ENCODE assay signal across 1 cellular context in the genomic region with DNA sequence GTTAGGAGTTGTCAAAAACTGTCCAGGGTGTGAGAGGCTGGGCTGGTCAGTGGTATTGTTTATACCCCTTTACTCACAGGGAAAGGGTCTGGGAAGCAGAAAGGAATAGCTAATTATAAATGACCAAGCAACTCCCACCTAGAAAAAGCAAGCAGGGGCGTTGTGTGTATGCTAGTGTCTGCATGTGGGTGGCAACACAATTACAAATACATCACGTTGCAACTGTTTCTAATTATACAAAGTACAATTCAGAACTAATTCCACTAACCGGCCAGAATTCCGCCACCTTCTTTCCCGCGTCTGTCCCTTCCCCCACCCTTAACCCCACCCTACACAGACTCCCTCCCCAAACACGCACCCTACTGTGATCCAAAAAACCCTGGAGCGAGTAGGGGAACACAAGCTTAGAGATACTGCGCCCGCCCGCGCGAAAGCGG.
TF ChIP-seq lines count a peak whose summit lies in the region.

No MANE protein-coding gene starts in this region.

TF ChIP-seq in GM23338, 12 proteins besides CTCF, POLR2A, EP300 and RAD21 (continued from another document):
- TF ChIP-seq, protein P1, sequence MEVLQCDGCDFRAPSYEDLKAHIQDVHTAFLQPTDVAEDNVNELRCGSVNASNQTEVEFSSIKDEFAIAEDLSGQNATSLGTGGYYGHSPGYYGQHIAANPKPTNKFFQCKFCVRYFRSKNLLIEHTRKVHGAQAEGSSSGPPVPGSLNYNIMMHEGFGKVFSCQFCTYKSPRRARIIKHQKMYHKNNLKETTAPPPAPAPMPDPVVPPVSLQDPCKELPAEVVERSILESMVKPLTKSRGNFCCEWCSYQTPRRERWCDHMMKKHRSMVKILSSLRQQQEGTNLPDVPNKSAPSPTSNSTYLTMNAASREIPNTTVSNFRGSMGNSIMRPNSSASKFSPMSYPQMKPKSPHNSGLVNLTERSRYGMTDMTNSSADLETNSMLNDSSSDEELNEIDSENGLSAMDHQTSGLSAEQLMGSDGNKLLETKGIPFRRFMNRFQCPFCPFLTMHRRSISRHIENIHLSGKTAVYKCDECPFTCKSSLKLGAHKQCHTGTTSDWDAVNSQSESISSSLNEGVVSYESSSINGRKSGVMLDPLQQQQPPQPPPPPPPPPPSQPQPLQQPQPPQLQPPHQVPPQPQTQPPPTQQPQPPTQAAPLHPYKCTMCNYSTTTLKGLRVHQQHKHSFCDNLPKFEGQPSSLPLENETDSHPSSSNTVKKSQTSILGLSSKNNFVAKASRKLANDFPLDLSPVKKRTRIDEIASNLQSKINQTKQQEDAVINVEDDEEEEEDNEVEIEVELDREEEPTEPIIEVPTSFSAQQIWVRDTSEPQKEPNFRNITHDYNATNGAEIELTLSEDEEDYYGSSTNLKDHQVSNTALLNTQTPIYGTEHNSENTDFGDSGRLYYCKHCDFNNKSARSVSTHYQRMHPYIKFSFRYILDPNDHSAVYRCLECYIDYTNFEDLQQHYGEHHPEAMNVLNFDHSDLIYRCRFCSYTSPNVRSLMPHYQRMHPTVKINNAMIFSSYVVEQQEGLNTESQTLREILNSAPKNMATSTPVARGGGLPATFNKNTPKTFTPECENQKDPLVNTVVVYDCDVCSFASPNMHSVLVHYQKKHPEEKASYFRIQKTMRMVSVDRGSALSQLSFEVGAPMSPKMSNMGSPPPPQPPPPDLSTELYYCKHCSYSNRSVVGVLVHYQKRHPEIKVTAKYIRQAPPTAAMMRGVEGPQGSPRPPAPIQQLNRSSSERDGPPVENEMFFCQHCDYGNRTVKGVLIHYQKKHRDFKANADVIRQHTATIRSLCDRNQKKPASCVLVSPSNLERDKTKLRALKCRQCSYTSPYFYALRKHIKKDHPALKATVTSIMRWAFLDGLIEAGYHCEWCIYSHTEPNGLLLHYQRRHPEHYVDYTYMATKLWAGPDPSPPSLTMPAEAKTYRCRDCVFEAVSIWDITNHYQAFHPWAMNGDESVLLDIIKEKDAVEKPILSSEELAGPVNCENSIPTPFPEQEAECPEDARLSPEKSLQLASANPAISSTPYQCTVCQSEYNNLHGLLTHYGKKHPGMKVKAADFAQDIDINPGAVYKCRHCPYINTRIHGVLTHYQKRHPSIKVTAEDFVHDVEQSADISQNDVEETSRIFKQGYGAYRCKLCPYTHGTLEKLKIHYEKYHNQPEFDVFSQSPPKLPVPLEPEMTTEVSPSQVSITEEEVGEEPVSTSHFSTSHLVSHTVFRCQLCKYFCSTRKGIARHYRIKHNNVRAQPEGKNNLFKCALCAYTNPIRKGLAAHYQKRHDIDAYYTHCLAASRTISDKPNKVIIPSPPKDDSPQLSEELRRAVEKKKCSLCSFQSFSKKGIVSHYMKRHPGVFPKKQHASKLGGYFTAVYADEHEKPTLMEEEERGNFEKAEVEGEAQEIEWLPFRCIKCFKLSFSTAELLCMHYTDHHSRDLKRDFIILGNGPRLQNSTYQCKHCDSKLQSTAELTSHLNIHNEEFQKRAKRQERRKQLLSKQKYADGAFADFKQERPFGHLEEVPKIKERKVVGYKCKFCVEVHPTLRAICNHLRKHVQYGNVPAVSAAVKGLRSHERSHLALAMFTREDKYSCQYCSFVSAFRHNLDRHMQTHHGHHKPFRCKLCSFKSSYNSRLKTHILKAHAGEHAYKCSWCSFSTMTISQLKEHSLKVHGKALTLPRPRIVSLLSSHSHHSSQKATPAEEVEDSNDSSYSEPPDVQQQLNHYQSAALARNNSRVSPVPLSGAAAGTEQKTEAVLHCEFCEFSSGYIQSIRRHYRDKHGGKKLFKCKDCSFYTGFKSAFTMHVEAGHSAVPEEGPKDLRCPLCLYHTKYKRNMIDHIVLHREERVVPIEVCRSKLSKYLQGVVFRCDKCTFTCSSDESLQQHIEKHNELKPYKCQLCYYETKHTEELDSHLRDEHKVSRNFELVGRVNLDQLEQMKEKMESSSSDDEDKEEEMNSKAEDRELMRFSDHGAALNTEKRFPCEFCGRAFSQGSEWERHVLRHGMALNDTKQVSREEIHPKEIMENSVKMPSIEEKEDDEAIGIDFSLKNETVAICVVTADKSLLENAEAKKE (CRISPR knock-in tag; IDR thresholded peaks at IDR 0.05) = no peak
- TF ChIP-seq STAT1 (IDR thresholded peaks at IDR 0.05; ENCODE audit: unreplicated experiment) = no peak
